ENCODE assay signal across 7 cellular contexts in the genomic region with DNA sequence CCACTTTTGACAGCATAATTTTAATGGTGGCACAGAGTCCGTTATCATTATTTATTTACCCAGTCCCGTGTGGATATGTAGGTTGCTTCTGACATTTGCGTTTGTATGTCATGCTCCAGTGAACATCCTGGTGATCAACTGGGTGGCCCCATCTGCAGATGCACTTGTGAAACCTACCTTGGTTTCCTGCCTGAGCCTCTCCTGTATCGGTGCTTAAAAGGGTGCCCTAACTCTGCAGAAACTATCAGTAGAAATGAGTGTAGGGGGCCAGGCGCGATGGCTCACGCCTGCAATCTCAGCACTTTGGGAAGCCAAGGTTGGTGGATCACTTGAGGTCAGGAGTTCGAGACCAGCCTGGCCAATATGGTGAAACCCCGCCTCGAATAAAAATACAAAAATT.
DNase-seq lines count a peak whose midpoint lies in the region; ATAC-seq lines count a peak whose summit lies in the region.

No MANE protein-coding gene starts in this region.

- H3K27ac Mint-ChIP-seq in activated T-cell treated with anti-CD3 and anti-CD28 coated beads, Interleukin-2, amount 50 U/mL, for 24 hours, result no peak overlapping the region
- peak overlapping the region; percentile 73 for H3K27ac Mint-ChIP-seq in stimulated activated naive B cell treated with anti-CD40 and anti-IgM and Interleukin-4, amounts not matched to agents 10 μg/mL and 1 μg/mL and 100 μg/mL, for 72 hours

- H3K4me1 Mint-ChIP-seq in activated T-cell treated with anti-CD3 and anti-CD28 coated beads, Interleukin-2, amount 50 U/mL, for 24 hours (ENCODE audit: low read depth), result peaks cover 24% of the 10 kb centered on the region
- H3K4me1 Mint-ChIP-seq in stimulated activated naive B cell treated with anti-CD40 and anti-IgM and Interleukin-4, amounts not matched to agents 10 μg/mL and 1 μg/mL and 100 μg/mL, for 72 hours, result peaks cover 27 to 33% of the 10 kb centered on the region in 2 donors

- no peaks in the 10 kb centered on the region for H3K27me3 Mint-ChIP-seq in activated T-cell treated with anti-CD3 and anti-CD28 coated beads, Interleukin-2, amount 50 U/mL, for 24 hours
- peaks cover 28 to 34% of the 10 kb centered on the region in 2 donors for H3K27me3 Mint-ChIP-seq in stimulated activated naive B cell treated with anti-CD40 and anti-IgM and Interleukin-4, amounts not matched to agents 10 μg/mL and 1 μg/mL and 100 μg/mL, for 72 hours

- H3K4me3 Mint-ChIP-seq in activated T-cell treated with anti-CD3 and anti-CD28 coated beads, Interleukin-2, amount 50 U/mL, for 24 hours, result no peak overlapping the region
- H3K4me3 Mint-ChIP-seq in stimulated activated naive B cell treated with anti-CD40 and anti-IgM and Interleukin-4, amounts not matched to agents 10 μg/mL and 1 μg/mL and 100 μg/mL, for 72 hours, result peak overlapping the region; percentile 62 to 63

- no peaks in the 10 kb centered on the region for H3K9me3 Mint-ChIP-seq in activated T-cell treated with anti-CD3 and anti-CD28 coated beads, Interleukin-2, amount 50 U/mL, for 24 hours
- H3K9me3 Mint-ChIP-seq in stimulated activated naive B cell treated with anti-CD40 and anti-IgM and Interleukin-4, amounts not matched to agents 10 μg/mL and 1 μg/mL and 100 μg/mL, for 72 hours, result no peaks in the 10 kb centered on the region

- no peaks in the 10 kb centered on the region for H3K36me3 Mint-ChIP-seq in activated T-cell treated with anti-CD3 and anti-CD28 coated beads, Interleukin-2, amount 50 U/mL, for 24 hours (ENCODE audit: low read depth)
- H3K36me3 Mint-ChIP-seq in stimulated activated naive B cell treated with anti-CD40 and anti-IgM and Interleukin-4, amounts not matched to agents 10 μg/mL and 1 μg/mL and 100 μg/mL, for 72 hours, result no peaks in the 10 kb centered on the region

- ATAC-seq in GM19372 (IDR thresholded peaks at IDR 0.05; ENCODE audit: low read depth, unreplicated experiment) (peak; percentile 64), HG03060 (IDR thresholded peaks at IDR 0.05; ENCODE audit: low read depth, unreplicated experiment) (peak; percentile 64)
- peak; percentile 85 to 92 for ATAC-seq in stimulated activated naive B cell treated with anti-CD40 and anti-IgM and Interleukin-4, amounts not matched to agents 10 μg/mL and 1 μg/mL and 100 μg/mL, for 72 hours (replicated peaks)

- DNase-seq in activated T-cell treated with anti-CD3 and anti-CD28 coated beads, Interleukin-2, amount 50 U/mL, for 24 hours, result peak; percentile 43
- peak; percentile 70 for DNase-seq in stimulated activated naive B cell treated with anti-CD40 and anti-IgM and Interleukin-4, amounts not matched to agents 10 μg/mL and 1 μg/mL and 100 μg/mL, for 72 hours
- no peak for DNase-seq in mesenteric fat pad (ENCODE audit: low spot score)
- no peak for DNase-seq in NCI-H748 treated with DMSO at 0.1 percent for 48 hours (lab: John Stamatoyannopoulos, UW)
- no peak for DNase-seq in SKM-1 (lab: John Stamatoyannopoulos, UW; ENCODE audit: unreplicated experiment)

Comparison
In these comparisons a context has a peak if more than half of its experiments do, and no peak if none do; other contexts are left out.
1. DNase-seq: peak in activated T-cell treated with anti-CD3 and anti-CD28 coated beads, Interleukin-2, amount 50 U/mL, for 24 hours (single experiment) and stimulated activated naive B cell treated with anti-CD40 and anti-IgM and Interleukin-4, amounts not matched to agents 10 μg/mL and 1 μg/mL and 100 μg/mL, for 72 hours (single experiment); none in mesenteric fat pad (single experiment), NCI-H748 treated with DMSO at 0.1 percent for 48 hours (single experiment) and SKM-1 (single experiment).
2. Peak in every context shown above with its lines, with median percentiles within 50 percentile points of each other: ATAC-seq.